In the genomic region with DNA sequence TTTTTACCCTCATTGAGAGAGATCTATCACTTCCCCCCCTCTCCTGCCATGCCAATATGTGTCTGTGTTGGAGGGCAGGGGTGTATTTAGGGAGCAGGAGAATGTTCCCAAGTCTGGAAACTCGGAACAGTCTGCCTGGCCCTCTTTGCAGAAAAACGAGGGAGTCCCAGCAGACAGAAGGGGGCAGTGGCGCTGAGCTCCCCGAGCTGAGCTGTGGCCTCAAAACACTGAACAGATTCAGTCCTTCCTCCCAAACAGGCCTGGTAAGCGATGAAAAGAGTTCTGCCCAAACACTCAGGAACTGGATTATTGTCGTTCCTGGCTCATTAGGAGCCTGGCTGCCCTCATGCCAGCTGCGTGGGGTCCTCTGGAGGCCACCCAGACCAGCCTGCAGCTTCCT, we compare ENCODE assay signal across 11 cellular contexts. TPM values are rescaled to one million over a fixed set of nuclear protein-coding genes. Genes with fewer than 3 reads are reported as not detected.
DNase-seq lines count a peak whose midpoint lies in the region; ATAC-seq and TF ChIP-seq lines count a peak whose summit lies in the region.
"Had no signal": no experiment of that assay in that cellular context is flagged by ENCODE, and none has a peak within 500 bp of the region (broad histone marks: within the 10 kb centered on the region; RNA-seq: fewer than 3 reads in every experiment).

No MANE protein-coding gene starts in this region.

- H3K4me3 Mint-ChIP-seq in endodermal cell, result no peak overlapping the region

- H3K36me3 ChIP-seq in BE2C, result no peaks in the 10 kb centered on the region
- H3K36me3 ChIP-seq in endodermal cell (ENCODE audit: control insufficient read depth, insufficient read depth, low read length), result no peaks in the 10 kb centered on the region
- no peaks in the 10 kb centered on the region for H3K36me3 ChIP-seq in mesodermal cell (ENCODE audit: control insufficient read depth, insufficient read depth, low read length)

- ATAC-seq in GM19328 (IDR thresholded peaks at IDR 0.05; ENCODE audit: unreplicated experiment), result no peak
- no peak for ATAC-seq in GM19455 (IDR thresholded peaks at IDR 0.05; ENCODE audit: unreplicated experiment)

- H3K27me3 ChIP-seq in BE2C (peaks cover 6% of the 10 kb centered on the region), endodermal cell (ENCODE audit: control insufficient read depth, insufficient read depth, low read length, poor library complexity, severe bottlenecking) (no peaks in the 10 kb centered on the region)

- no peaks in the 10 kb centered on the region for H3K9me3 Mint-ChIP-seq in endodermal cell
- H3K9me3 Mint-ChIP-seq: activated T-helper 2 cell treated with anti-CD3 and anti-CD28 coated beads, Interferon-gamma antibody, Interleukin-2, Interleukin-4, amounts not matched to agents 10 μg/mL and 5 μg/mL and 100 μg/mL, durations not matched to agents 14 hours and 24 hours and 36 hours had no signal

- no peaks in the 10 kb centered on the region for H3K36me3 Mint-ChIP-seq in endodermal cell (ENCODE audit: low read depth)

- no peak overlapping the region for H3K27ac ChIP-seq in endodermal cell (ENCODE audit: low read depth, low read length)
- H3K27ac ChIP-seq in mesodermal cell (ENCODE audit: low read depth, low read length, severe bottlenecking), result peak overlapping the region; percentile 82

- H3K4me3 ChIP-seq in BE2C (ENCODE audit: low read depth, low read length), result no peak overlapping the region
- H3K4me3 ChIP-seq in LNCaP clone FGC (ENCODE audit: low read depth, low read length), result no peak overlapping the region
- no peak overlapping the region for H3K4me3 ChIP-seq in endodermal cell (ENCODE audit: low read length)
- H3K4me3 ChIP-seq in mesodermal cell (ENCODE audit: extremely low read depth, insufficient read depth, low read length, poor library complexity, severe bottlenecking), result no peak overlapping the region

- WGBS in endodermal cell (ENCODE audit: insufficient coverage in 1 of 2, insufficient read length in 1 of 2), 2 experiments, result 61 to 75% methylated on average over 4 to 7 of the region's 7 CpGs
- WGBS in mesodermal cell (ENCODE audit: insufficient coverage in 2 of 2), 2 experiments, result 65% methylated on average over 7 of the region's 7 CpGs

- H3K9ac ChIP-seq in endodermal cell (ENCODE audit: extremely low read depth, low read length, poor library complexity, severe bottlenecking), result no peak overlapping the region

- H3K9me3 ChIP-seq in BE2C (no peaks in the 10 kb centered on the region), endodermal cell (ENCODE audit: control insufficient read depth, low read length) (no peaks in the 10 kb centered on the region), mesodermal cell (ENCODE audit: control insufficient read depth, low read length) (no peaks in the 10 kb centered on the region)

- TF ChIP-seq CTCF in BE2C (IDR thresholded peaks at IDR 0.05; ENCODE audit: low read depth, low read length), result 0 out of 2 replicates have a peak, but pooled peaks have one; percentile 10
- 0 out of 2 replicates have a peak, but pooled peaks have one; percentile 10 for TF ChIP-seq CTCF in LNCaP clone FGC (IDR thresholded peaks at IDR 0.05; ENCODE audit: control insufficient read depth, extremely low read depth, insufficient read depth)
- peak; percentile 68 for TF ChIP-seq CTCF in endodermal cell (conservative IDR thresholded peaks at IDR 0.05)

- H3K27ac Mint-ChIP-seq in endodermal cell, result no peak overlapping the region
- H3K27ac Mint-ChIP-seq: activated T-helper 2 cell treated with anti-CD3 and anti-CD28 coated beads, Interferon-gamma antibody, Interleukin-2, Interleukin-4, amounts not matched to agents 10 μg/mL and 5 μg/mL and 100 μg/mL, durations not matched to agents 14 hours and 24 hours and 36 hours had no signal

- H3K4me1 Mint-ChIP-seq in endodermal cell, result peaks cover 32% of the 10 kb centered on the region

- no peaks in the 10 kb centered on the region for H3K27me3 Mint-ChIP-seq in endodermal cell (ENCODE audit: insufficient read depth)

- no peaks in the 10 kb centered on the region for H3K4me1 ChIP-seq in BE2C
- peaks cover 18% of the 10 kb centered on the region for H3K4me1 ChIP-seq in endodermal cell (ENCODE audit: control insufficient read depth, insufficient read depth, low read length)
- H3K4me1 ChIP-seq in mesodermal cell (ENCODE audit: control insufficient read depth, insufficient read depth, low read length, poor library complexity, severe bottlenecking), result peaks cover 39% of the 10 kb centered on the region

- no peak for DNase-seq in BE2C
- DNase-seq in LNCaP clone FGC (ENCODE audit: low read depth), result no peak
- peak; percentile 70 for DNase-seq in endodermal cell
- DNase-seq in activated naive CD4-positive, alpha-beta T cell treated with Interleukin-2 at 50 U/mL for 16 hours, result no peak
- DNase-seq in dedifferentiated amniotic fluid mesenchymal stem cell (ENCODE audit: extremely low spot score), result no peak
- DNase-seq: GOT3, MV-4-11 had no signal

RNA-seq across cellular contexts. Expression of gene CLDN14, which starts 1.0 kb away (rescaled TPM):
- polyA plus RNA-seq in BE2C (2012; ENCODE audit: insufficient read depth, insufficient read length, low read depth), result not detected
- not detected for total RNA-seq in endodermal cell
- not detected for polyA plus RNA-seq in endodermal cell (2013, experiment 1 of 2)
- not detected for polyA plus RNA-seq in endodermal cell (2013, experiment 2 of 2)
- not detected for polyA plus RNA-seq in mesodermal cell (2013, experiment 1 of 2)
- not detected for polyA plus RNA-seq in mesodermal cell (2013, experiment 2 of 2)
- total RNA-seq: activated T-helper 2 cell treated with anti-CD3 and anti-CD28 coated beads, Interferon-gamma antibody, Interleukin-2, Interleukin-4, amounts not matched to agents 10 μg/mL and 5 μg/mL and 100 μg/mL, durations not matched to agents 14 hours and 24 hours and 36 hours had no signal

Comparison
In these comparisons a context has a peak if more than half of its experiments do, and no peak if none do; other contexts are left out.
1. CTCF ChIP-seq: peak in every context shown above with its lines; median percentile 68 in endodermal cell; 10 in BE2C; 10 in LNCaP clone FGC.